1 cellular context compared by ENCODE assay signal in the genomic region with DNA sequence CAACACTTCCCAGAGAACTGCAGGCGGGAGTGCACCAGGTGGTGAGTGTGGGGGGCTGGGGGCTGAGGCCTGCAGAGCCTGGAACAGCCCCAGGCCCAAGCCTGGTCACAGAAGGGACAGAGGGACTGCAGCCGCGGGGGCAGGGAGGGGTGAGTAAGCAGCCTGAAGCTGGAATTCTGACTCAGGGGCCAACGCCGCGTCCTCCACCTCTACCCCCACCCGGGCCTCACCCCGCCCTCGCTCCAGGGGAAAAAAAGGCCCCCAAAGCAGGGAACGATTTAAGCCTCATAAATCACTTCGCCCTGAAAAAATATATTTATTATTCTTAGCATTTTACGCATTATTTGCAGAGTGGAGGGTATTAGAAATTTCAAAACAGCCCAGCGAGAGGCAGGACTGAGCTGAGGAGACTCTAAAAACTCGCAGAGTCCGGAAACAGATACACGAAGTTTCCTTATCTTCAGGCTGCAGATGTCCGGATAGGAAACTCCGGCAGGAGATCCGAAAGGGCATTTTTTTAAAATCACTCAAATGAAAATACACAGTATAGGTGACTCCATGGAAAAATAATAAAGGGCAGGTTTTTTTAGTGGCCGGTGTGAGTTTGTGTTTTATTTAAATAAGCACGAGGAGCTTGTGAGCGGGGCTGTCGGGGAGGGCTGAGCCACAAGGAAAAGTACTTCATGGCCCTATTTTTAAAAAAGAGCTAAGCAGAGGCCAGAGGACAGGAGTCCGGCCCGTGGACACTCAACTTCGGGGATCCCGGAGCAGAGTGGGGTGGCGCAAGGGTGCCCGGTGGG.
A peak's percentile ranks its signal among the peaks of the same experiment; 100 is the strongest.
TF ChIP-seq lines count a peak whose summit lies in the region.

No MANE protein-coding gene starts in this region.

TF ChIP-seq in H1, 55 proteins besides CTCF, POLR2A, EP300 and RAD21 (continued from another document):
- TF ChIP-seq, protein P1, sequence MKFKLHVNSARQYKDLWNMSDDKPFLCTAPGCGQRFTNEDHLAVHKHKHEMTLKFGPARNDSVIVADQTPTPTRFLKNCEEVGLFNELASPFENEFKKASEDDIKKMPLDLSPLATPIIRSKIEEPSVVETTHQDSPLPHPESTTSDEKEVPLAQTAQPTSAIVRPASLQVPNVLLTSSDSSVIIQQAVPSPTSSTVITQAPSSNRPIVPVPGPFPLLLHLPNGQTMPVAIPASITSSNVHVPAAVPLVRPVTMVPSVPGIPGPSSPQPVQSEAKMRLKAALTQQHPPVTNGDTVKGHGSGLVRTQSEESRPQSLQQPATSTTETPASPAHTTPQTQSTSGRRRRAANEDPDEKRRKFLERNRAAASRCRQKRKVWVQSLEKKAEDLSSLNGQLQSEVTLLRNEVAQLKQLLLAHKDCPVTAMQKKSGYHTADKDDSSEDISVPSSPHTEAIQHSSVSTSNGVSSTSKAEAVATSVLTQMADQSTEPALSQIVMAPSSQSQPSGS (IDR thresholded peaks at IDR 0.05; ENCODE audit: low read length): no peak
- TF ChIP-seq CREB1 (IDR thresholded peaks at IDR 0.05) (no peak), JUN (IDR thresholded peaks at IDR 0.05; ENCODE audit: low read depth, low read length) (no peak), MAFK (IDR thresholded peaks at IDR 0.05; ENCODE audit: low read depth, low read length) (no peak), TAF1 (IDR thresholded peaks at IDR 0.05; ENCODE audit: low read depth, low read length) (no peak), SUZ12 (IDR thresholded peaks at IDR 0.05; ENCODE audit: low read length) (0 out of 2 replicates have a peak, but pooled peaks have one; percentile 67), BRCA1 (IDR thresholded peaks at IDR 0.05; ENCODE audit: low read depth, low read length) (no peak), RBBP5 (IDR thresholded peaks at IDR 0.05; ENCODE audit: borderline replicate concordance, low read depth, low read length) (no peak), YY1 (IDR thresholded peaks at IDR 0.05; ENCODE audit: low read depth, low read length) (no peak), JUND (IDR thresholded peaks at IDR 0.05; ENCODE audit: low read length) (no peak), SIX5 (IDR thresholded peaks at IDR 0.05; ENCODE audit: low read depth, low read length) (no peak), EGR1 (IDR thresholded peaks at IDR 0.05; ENCODE audit: borderline replicate concordance, low read depth, low read length) (0 out of 2 replicates have a peak, but pooled peaks have one; percentile 25), SIN3A (conservative IDR thresholded peaks at IDR 0.05 in 1 of 2, IDR thresholded peaks at IDR 0.05 in 1 of 2; ENCODE audit: low read depth in 1 of 2, low read length in 2 of 2) (no peak), PHF8 (conservative IDR thresholded peaks at IDR 0.05; ENCODE audit: low read depth, low read length) (no peak), EZH2 (IDR thresholded peaks at IDR 0.05; ENCODE audit: low read depth, low read length, severe bottlenecking) (peak; percentile 19), GTF2F1 (IDR thresholded peaks at IDR 0.05; ENCODE audit: borderline replicate concordance, low read depth, low read length) (no peak), ASH2L (IDR thresholded peaks at IDR 0.05; ENCODE audit: low read length) (no peak), TCF12 (IDR thresholded peaks at IDR 0.05; ENCODE audit: low read depth, low read length) (no peak), KDM1A (IDR thresholded peaks at IDR 0.05; ENCODE audit: borderline replicate concordance, low read length) (no peak), RNF2 (IDR thresholded peaks at IDR 0.05; ENCODE audit: borderline replicate concordance, low read depth, low read length, missing control alignments, poor library complexity, severe bottlenecking) (peak; percentile 55), POU5F1 (IDR thresholded peaks at IDR 0.05; ENCODE audit: low read depth, low read length) (no peak), SAP30 (IDR thresholded peaks at IDR 0.05; ENCODE audit: insufficient read depth, insufficient replicate concordance, low read length) (no peak), ZNF274 (IDR thresholded peaks at IDR 0.05; ENCODE audit: borderline replicate concordance, extremely low read depth, low read length) (no peak), FOSL1 (IDR thresholded peaks at IDR 0.05; ENCODE audit: insufficient read depth, low read depth, low read length) (no peak), CTBP2 (IDR thresholded peaks at IDR 0.05; ENCODE audit: borderline replicate concordance, insufficient read depth, insufficient read length, low read length) (peak; percentile 41), NANOG (IDR thresholded peaks at IDR 0.05; ENCODE audit: insufficient read depth, low read depth, low read length, poor library complexity, severe bottlenecking) (no peak), TEAD4 (IDR thresholded peaks at IDR 0.05; ENCODE audit: low read depth, low read length) (no peak), SP1 (IDR thresholded peaks at IDR 0.05; ENCODE audit: low read depth, low read length) (0 out of 2 replicates have a peak, but pooled peaks have one; percentile 16), KDM5A (IDR thresholded peaks at IDR 0.05; ENCODE audit: low read length) (no peak), SP2 (IDR thresholded peaks at IDR 0.05; ENCODE audit: low read length) (no peak), BACH1 (IDR thresholded peaks at IDR 0.05; ENCODE audit: low read length) (no peak), SIRT6 (IDR thresholded peaks at IDR 0.05; ENCODE audit: low read length) (no peak), HDAC6 (IDR thresholded peaks at IDR 0.05; ENCODE audit: low read depth, low read length) (no peak)
- TF ChIP-seq, protein P2, sequence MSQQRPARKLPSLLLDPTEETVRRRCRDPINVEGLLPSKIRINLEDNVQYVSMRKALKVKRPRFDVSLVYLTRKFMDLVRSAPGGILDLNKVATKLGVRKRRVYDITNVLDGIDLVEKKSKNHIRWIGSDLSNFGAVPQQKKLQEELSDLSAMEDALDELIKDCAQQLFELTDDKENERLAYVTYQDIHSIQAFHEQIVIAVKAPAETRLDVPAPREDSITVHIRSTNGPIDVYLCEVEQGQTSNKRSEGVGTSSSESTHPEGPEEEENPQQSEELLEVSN (IDR thresholded peaks at IDR 0.05): no peak; the same call in 1 of the 2 replicates
- TF ChIP-seq, protein P3, sequence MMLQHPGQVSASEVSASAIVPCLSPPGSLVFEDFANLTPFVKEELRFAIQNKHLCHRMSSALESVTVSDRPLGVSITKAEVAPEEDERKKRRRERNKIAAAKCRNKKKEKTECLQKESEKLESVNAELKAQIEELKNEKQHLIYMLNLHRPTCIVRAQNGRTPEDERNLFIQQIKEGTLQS (IDR thresholded peaks at IDR 0.05; ENCODE audit: insufficient read depth, low read depth, low read length): no peak
- TF ChIP-seq, protein P4, sequence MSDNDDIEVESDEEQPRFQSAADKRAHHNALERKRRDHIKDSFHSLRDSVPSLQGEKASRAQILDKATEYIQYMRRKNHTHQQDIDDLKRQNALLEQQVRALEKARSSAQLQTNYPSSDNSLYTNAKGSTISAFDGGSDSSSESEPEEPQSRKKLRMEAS (IDR thresholded peaks at IDR 0.05): no peak
